ENCODE assay signal across 12 cellular contexts in the genomic region with DNA sequence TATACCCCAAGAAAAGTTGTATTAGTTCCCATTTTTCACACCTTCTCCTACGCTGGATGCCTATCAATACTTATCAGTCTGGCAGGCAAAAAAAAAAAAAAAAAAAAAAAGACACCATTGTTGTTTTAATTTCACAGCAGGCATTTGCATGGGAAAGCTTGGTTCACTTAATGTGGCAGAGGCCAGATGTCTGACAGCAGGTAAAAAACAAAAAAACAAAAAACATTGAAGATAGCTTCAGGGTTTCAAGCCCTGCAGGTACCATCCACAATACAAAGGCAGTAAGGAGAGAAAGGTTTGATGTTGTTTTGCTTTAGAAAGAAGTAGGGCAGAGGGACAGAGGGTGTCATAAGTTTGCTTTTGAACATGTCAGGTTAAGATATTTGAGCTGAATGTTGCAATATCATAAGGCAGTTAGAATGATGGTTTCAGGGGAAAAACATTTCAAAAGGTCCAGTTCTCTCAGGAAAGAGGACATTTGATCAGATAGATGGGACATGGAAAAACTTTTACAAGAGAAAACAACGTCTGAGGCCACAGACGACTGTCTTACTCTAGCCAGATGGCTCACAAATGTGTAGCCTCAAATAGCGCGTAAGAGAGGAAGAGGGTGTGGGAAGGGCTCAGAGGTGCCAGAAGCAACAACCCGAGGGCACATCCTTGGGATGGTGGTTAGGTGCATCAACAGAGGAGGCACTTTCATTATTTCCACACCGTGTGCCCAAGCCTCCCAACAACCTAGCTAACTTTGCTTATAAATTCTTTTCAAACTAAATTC. TPM values are rescaled to one million over a fixed set of nuclear protein-coding genes. Genes with fewer than 3 reads are reported as not detected.
DNase-seq lines count a peak whose midpoint lies in the region; ATAC-seq and TF ChIP-seq lines count a peak whose summit lies in the region.
"Had no signal": no experiment of that assay in that cellular context is flagged by ENCODE, and none has a peak within 500 bp of the region (broad histone marks: within the 10 kb centered on the region; RNA-seq: fewer than 3 reads in every experiment).

No MANE protein-coding gene starts in this region.

- H3K9me3 ChIP-seq in prostate gland: no peaks in the 10 kb centered on the region

- H3K27ac ChIP-seq in epithelial cell of prostate (peak overlapping the region; percentile 50), prostate gland (no peak overlapping the region)

- no peaks in the 10 kb centered on the region for H3K4me1 ChIP-seq in prostate gland (replicated peaks)

- TF ChIP-seq CTCF in prostate gland (IDR thresholded peaks at IDR 0.05): no peak

- ATAC-seq in HG03565 (IDR thresholded peaks at IDR 0.05; ENCODE audit: unreplicated experiment): no peak

- no peaks in the 10 kb centered on the region for H3K27me3 ChIP-seq in prostate gland (replicated peaks; ENCODE audit: insufficient read depth)

- DNase-seq in NCI-H82 (lab: John Stamatoyannopoulos, UW): peak; percentile 48
- no peak for DNase-seq in NCI-H82 treated with DMSO at 0.1 percent for 48 hours (lab: John Stamatoyannopoulos, UW; ENCODE audit: unreplicated experiment)
- DNase-seq in NCI-H69 (lab: John Stamatoyannopoulos, UW): peak; percentile 89
- peak; percentile 50 for DNase-seq in epithelial cell of prostate (ENCODE audit: low read depth, low spot score)
- peak; percentile 54 for DNase-seq in renal cortical epithelial cell (ENCODE audit: low read depth)
- DNase-seq in prostate gland (ENCODE audit: low spot score): no peak
- no peak for DNase-seq in superior temporal gyrus (ENCODE audit: extremely low spot score)
- DNase-seq: 8988T; activated CD8-positive, alpha-beta memory T cell treated with anti-CD3 and anti-CD28 coated beads for 24 hours; dermis blood vessel endothelial cell; NCI-H2227 treated with DMSO at 0.1 percent for 48 hours had no signal

- no peak for TF ChIP-seq POLR2A in prostate gland (IDR thresholded peaks at IDR 0.05)

- intact Hi-C loops in prostate gland (cut with DNase I): no loop called here

- 28% methylated on average over 7 of the region's 7 CpGs for WGBS in prostate gland

- H3K36me3 ChIP-seq in prostate gland: no peaks in the 10 kb centered on the region

- no peak overlapping the region for H3K4me3 ChIP-seq in prostate gland

RNA-seq across cellular contexts. Expression of a gene that starts 25.7 kb away (rescaled TPM):
- total RNA-seq in renal cortical epithelial cell (4.7 and 7.3 TPM in 2 replicates), prostate gland (10 to 100 TPM; 11.0 to 14.2 TPM)

Comparison
In these comparisons a context has a peak if more than half of its experiments do, and no peak if none do; other contexts are left out.
1. DNase-seq: peak in NCI-H82 (single experiment), NCI-H69 (single experiment), epithelial cell of prostate (single experiment) and renal cortical epithelial cell (single experiment); none in NCI-H82 treated with DMSO at 0.1 percent for 48 hours (single experiment), prostate gland (single experiment) and superior temporal gyrus (single experiment).